ENCODE assay signal across 30 cellular contexts in the genomic region with DNA sequence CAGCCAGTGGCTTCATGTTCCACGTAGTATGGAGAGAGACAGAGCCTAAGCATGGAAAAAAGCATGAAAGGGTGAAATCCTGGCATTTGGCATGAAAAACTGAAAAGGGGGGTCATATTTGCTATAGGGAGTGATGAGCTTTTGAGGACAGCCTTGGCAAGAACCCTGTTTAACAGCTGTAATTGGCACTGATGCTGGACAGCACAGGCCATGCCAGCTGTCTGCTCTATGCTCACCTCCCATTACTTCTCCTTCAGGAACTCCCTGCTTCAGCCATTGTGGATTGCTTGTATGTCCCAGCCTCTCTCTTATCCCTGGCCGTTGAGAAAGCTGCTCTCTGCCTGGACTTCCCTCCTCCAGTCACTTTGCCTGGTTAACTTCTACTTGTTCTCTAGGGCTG.
A peak's percentile ranks its signal among the peaks of the same experiment; 100 is the strongest.
DNase-seq lines count a peak whose midpoint lies in the region; ATAC-seq and TF ChIP-seq lines count a peak whose summit lies in the region.
"Had no signal": no experiment of that assay in that cellular context is flagged by ENCODE, and none has a peak within 500 bp of the region (broad histone marks: within the 10 kb centered on the region; RNA-seq: fewer than 3 reads in every experiment).

No MANE protein-coding gene starts in this region.

- WGBS in SK-N-SH (ENCODE audit: low lambda C conversion rate): 23% methylated on average over 2 of the region's 2 CpGs
- WGBS in body of pancreas, 2 donors: 30 to 52% methylated on average over 2 of the region's 2 CpGs

- no peak overlapping the region for H3K9ac ChIP-seq in SK-N-SH

- no peaks in the 10 kb centered on the region for H3F3A ChIP-seq in SK-N-SH (replicated peaks; ENCODE audit: insufficient read depth)

- CTCF ChIA-PET in SK-N-SH (lab: Yijun Ruan, JAX): interaction anchor here (1.3 to 2.2 kb wide), 3 partner anchors 34 to 639 kb away, joined by 3 to 12 read pairs (median 6); partner anchors contain the start of gene EPHB1

- H4K20me1 ChIP-seq in SK-N-SH (ENCODE audit: insufficient read depth): no peaks in the 10 kb centered on the region

- H3K36me3 ChIP-seq in SK-N-SH (replicated peaks in 1 of 2; ENCODE audit: control insufficient read depth in 1 of 2, insufficient read depth in 2 of 2, low read length in 1 of 2) (no peaks in the 10 kb centered on the region), body of pancreas (replicated peaks in 1 of 2; ENCODE audit: insufficient read depth in 1 of 2, low read depth in 2 of 2) (no peaks in the 10 kb centered on the region)
- H3K36me3 ChIP-seq: cardiac muscle cell, upper lobe of left lung had no signal

- no peaks in the 10 kb centered on the region for H3K79me2 ChIP-seq in SK-N-SH (ENCODE audit: insufficient read depth)

- H3K36me3 Mint-ChIP-seq in osteocyte (ENCODE audit: unreplicated experiment): no peaks in the 10 kb centered on the region
- H3K36me3 Mint-ChIP-seq: activated naive CD8-positive, alpha-beta T cell treated with anti-CD3 and anti-CD28 coated beads, Interleukin-2, amount 10 ng/mL, durations not matched to agents 7 days and 5 days; natural killer cell treated with Interleukin-12 subunit alpha and Interleukin-12 subunit beta and Interleukin-15 and Interleukin-18, amount 100 ng/mL, for 72 hours; stimulated activated naive B cell treated with anti-CD40 and anti-IgM and Interleukin-4, amounts not matched to agents 10 μg/mL and 1 μg/mL and 100 μg/mL, for 72 hours had no signal

- no peak overlapping the region for H3K27ac Mint-ChIP-seq in osteocyte (ENCODE audit: unreplicated experiment)
- H3K27ac Mint-ChIP-seq: activated naive CD8-positive, alpha-beta T cell treated with anti-CD3 and anti-CD28 coated beads, Interleukin-2, amount 10 ng/mL, durations not matched to agents 7 days and 5 days; activated T-cell treated with anti-CD3 and anti-CD28 coated beads, Interleukin-2, amount 50 U/mL, for 24 hours; HFFc6; natural killer cell treated with Interleukin-12 subunit alpha and Interleukin-12 subunit beta and Interleukin-15 and Interleukin-18, amount 100 ng/mL, for 72 hours; stimulated activated naive B cell treated with anti-CD40 and anti-IgM and Interleukin-4, amounts not matched to agents 10 μg/mL and 1 μg/mL and 100 μg/mL, for 72 hours; T-helper 17 cell had no signal

- no peaks in the 10 kb centered on the region for H3K9me3 Mint-ChIP-seq in osteocyte (ENCODE audit: unreplicated experiment)
- H3K9me3 Mint-ChIP-seq: activated naive CD8-positive, alpha-beta T cell treated with anti-CD3 and anti-CD28 coated beads, Interleukin-2, amount 10 ng/mL, durations not matched to agents 7 days and 5 days; activated T-cell treated with anti-CD3 and anti-CD28 coated beads, Interleukin-2, amount 50 U/mL, for 24 hours; HFFc6; natural killer cell treated with Interleukin-12 subunit alpha and Interleukin-12 subunit beta and Interleukin-15 and Interleukin-18, amount 100 ng/mL, for 72 hours had no signal

- peaks cover 0 to 25% of the 10 kb centered on the region in 2 experiments; a peak in 2 of 4 replicates for H3K4me1 ChIP-seq in SK-N-SH (ENCODE audit: control insufficient read depth in 1 of 2, insufficient read depth in 2 of 2, low read depth in 1 of 2, low read length in 1 of 2)
- H3K4me1 ChIP-seq in body of pancreas: no peaks in the 10 kb centered on the region
- H3K4me1 ChIP-seq: upper lobe of left lung had no signal

- intact Hi-C loops in body of pancreas (cut with DNase I): no loop called here

- POLR2A ChIA-PET in SK-N-SH (lab: Yijun Ruan, JAX): no interaction called here

- no peak for TF ChIP-seq POLR2A in body of pancreas (IDR thresholded peaks at IDR 0.05)

- H3K4me3 ChIP-seq in SK-N-SH (ENCODE audit: low read depth in 2 of 2, low read length in 1 of 2): no peak overlapping the region
- H3K4me3 ChIP-seq in body of pancreas: no peak overlapping the region
- H3K4me3 ChIP-seq: cardiac muscle cell, K562, mucosa of descending colon, upper lobe of left lung had no signal

- no peaks in the 10 kb centered on the region for H3K9me3 ChIP-seq in SK-N-SH
- H3K9me3 ChIP-seq in body of pancreas: no peaks in the 10 kb centered on the region
- H3K9me3 ChIP-seq: mucosa of descending colon, upper lobe of left lung had no signal

- H3K9me2 ChIP-seq in SK-N-SH: no peaks in the 10 kb centered on the region

- H3K27me3 ChIP-seq in SK-N-SH (ENCODE audit: insufficient read depth) (no peaks in the 10 kb centered on the region), body of pancreas (no peaks in the 10 kb centered on the region)
- H3K27me3 ChIP-seq: cardiac muscle cell, upper lobe of left lung had no signal

- peak; percentile 9 to 49 for DNase-seq in NCI-H2081 (lab: John Stamatoyannopoulos, UW)
- DNase-seq in NCI-H2081 treated with DMSO at 0.1 percent for 48 hours (lab: John Stamatoyannopoulos, UW): no peak
- DNase-seq in NCI-H1694 (lab: John Stamatoyannopoulos, UW): peak; percentile 18
- DNase-seq in SK-N-SH: peak; percentile 33
- peak; percentile 49 for DNase-seq in osteocyte (ENCODE audit: extremely low spot score, unreplicated experiment)
- DNase-seq in body of pancreas: no peak
- no peak for DNase-seq in NCI-H2107 (lab: John Stamatoyannopoulos, UW)
- DNase-seq: activated CD4-positive, alpha-beta T cell treated with anti-CD3 and anti-CD28 coated beads, Interleukin-2, amount 50 U/mL, for 1 hour; activated CD4-positive, CD25-positive, alpha-beta regulatory T cell; activated gamma-delta T cell; activated naive CD8-positive, alpha-beta T cell treated with anti-CD3 and anti-CD28 coated beads, Interleukin-2, amount 10 ng/mL, durations not matched to agents 7 days and 5 days; activated T-cell treated with anti-CD3 and anti-CD28 coated beads, Interleukin-2, amount 50 U/mL, for 24 hours; aorta; Calu3; effector CD4-positive, alpha-beta T cell; HFFc6; hippocampal formation; mucosa of descending colon; NCI-H1417 treated with DMSO at 0.1 percent for 48 hours; NCI-H226; NK-92 treated with Interleukin-12 subunit alpha and Interleukin-12 subunit beta, amount 100 ng/mL, for 24 hours; PC-3; stimulated activated naive B cell treated with anti-CD40 and anti-IgM and Interleukin-4, amounts not matched to agents 10 μg/mL and 1 μg/mL and 100 μg/mL, for 72 hours; T-helper 17 cell; upper lobe of left lung had no signal

- TF ChIP-seq RAD21 in SK-N-SH (IDR thresholded peaks at IDR 0.05; ENCODE audit: low read length): no peak

- no peaks in the 10 kb centered on the region for H3K27me3 Mint-ChIP-seq in osteocyte (ENCODE audit: unreplicated experiment)
- H3K27me3 Mint-ChIP-seq: activated T-cell treated with anti-CD3 and anti-CD28 coated beads, Interleukin-2, amount 50 U/mL, for 24 hours had no signal

- no peak overlapping the region for H3K4me3 Mint-ChIP-seq in osteocyte (ENCODE audit: unreplicated experiment)
- H3K4me3 Mint-ChIP-seq: activated naive CD8-positive, alpha-beta T cell treated with anti-CD3 and anti-CD28 coated beads, Interleukin-2, amount 10 ng/mL, durations not matched to agents 7 days and 5 days; activated T-cell treated with anti-CD3 and anti-CD28 coated beads, Interleukin-2, amount 50 U/mL, for 24 hours; HFFc6; natural killer cell treated with Interleukin-12 subunit alpha and Interleukin-12 subunit beta and Interleukin-15 and Interleukin-18, amount 100 ng/mL, for 72 hours; stimulated activated naive B cell treated with anti-CD40 and anti-IgM and Interleukin-4, amounts not matched to agents 10 μg/mL and 1 μg/mL and 100 μg/mL, for 72 hours; T-helper 17 cell had no signal

- TF ChIP-seq CTCF in SK-N-SH (IDR thresholded peaks at IDR 0.05) (no peak), osteocyte (IDR thresholded peaks at IDR 0.05) (no peak), body of pancreas (IDR thresholded peaks at IDR 0.05) (no peak)

- TF ChIP-seq EP300 in SK-N-SH (IDR thresholded peaks at IDR 0.05; ENCODE audit: borderline replicate concordance in 1 of 2, low read depth in 1 of 2, low read length in 1 of 2): no peak

- H3K4me1 Mint-ChIP-seq in osteocyte (ENCODE audit: unreplicated experiment): no peaks in the 10 kb centered on the region
- H3K4me1 Mint-ChIP-seq: activated naive CD8-positive, alpha-beta T cell treated with anti-CD3 and anti-CD28 coated beads, Interleukin-2, amount 10 ng/mL, durations not matched to agents 7 days and 5 days; stimulated activated naive B cell treated with anti-CD40 and anti-IgM and Interleukin-4, amounts not matched to agents 10 μg/mL and 1 μg/mL and 100 μg/mL, for 72 hours; T-helper 17 cell had no signal

- H3K4me2 ChIP-seq in SK-N-SH: no peak overlapping the region

- peak overlapping the region in 1 of 2 experiments; percentile 55; a peak in 2 of 4 replicates for H3K27ac ChIP-seq in SK-N-SH (ENCODE audit: low read depth in 2 of 2, low read length in 1 of 2)
- H3K27ac ChIP-seq in body of pancreas: no peak overlapping the region
- H3K27ac ChIP-seq: cardiac muscle cell, upper lobe of left lung had no signal

- H2AFZ ChIP-seq in SK-N-SH (ENCODE audit: low read depth): no peak overlapping the region

- no peak for ATAC-seq in body of pancreas
- ATAC-seq in GM21576 (IDR thresholded peaks at IDR 0.05; ENCODE audit: unreplicated experiment): no peak
- ATAC-seq: K562; mucosa of descending colon; natural killer cell treated with Interleukin-12 subunit alpha and Interleukin-12 subunit beta and Interleukin-15 and Interleukin-18, amount 100 ng/mL, for 72 hours; PC-3; Right ventricle myocardium inferior; stimulated activated naive B cell treated with anti-CD40 and anti-IgM and Interleukin-4, amounts not matched to agents 10 μg/mL and 1 μg/mL and 100 μg/mL, for 72 hours; T-helper 17 cell had no signal

TF ChIP-seq in SK-N-SH, 30 proteins besides CTCF, POLR2A, EP300 and RAD21 (continues in another document):
- no peak for TF ChIP-seq TEAD4 (IDR thresholded peaks at IDR 0.05; ENCODE audit: borderline replicate concordance, insufficient read depth)
- no peak for TF ChIP-seq FOXJ3 (CRISPR knock-in tag; IDR thresholded peaks at IDR 0.05)
- no peak for TF ChIP-seq USF1 (IDR thresholded peaks at IDR 0.05; ENCODE audit: borderline replicate concordance, low read depth)
- no peak for TF ChIP-seq ELF1 (IDR thresholded peaks at IDR 0.05)
- no peak for TF ChIP-seq GATA2 (CRISPR knock-in tag; IDR thresholded peaks at IDR 0.05)
- TF ChIP-seq CHD2 (IDR thresholded peaks at IDR 0.05; ENCODE audit: low read length, partially characterized antibody): no peak
- no peak for TF ChIP-seq RFX5 (IDR thresholded peaks at IDR 0.05; ENCODE audit: low read length)
- no peak for TF ChIP-seq RCOR1 (IDR thresholded peaks at IDR 0.05; ENCODE audit: low read length)

Comparison
In these comparisons a context has a peak if more than half of its experiments do, and no peak if none do; other contexts are left out.
1. DNase-seq: peak in NCI-H2081 (2 of 2), NCI-H1694 (single experiment), SK-N-SH (single experiment) and osteocyte (single experiment); none in NCI-H2081 treated with DMSO at 0.1 percent for 48 hours (single experiment), body of pancreas (0 of 4) and NCI-H2107 (single experiment).